In genomic region chr5:45533692-45534091, GRCh38 we compare ENCODE assay signal across 30 cellular contexts.
"Had no signal": no experiment of that assay in that cellular context is flagged by ENCODE, and none has a peak within 500 bp of the region (broad histone marks: within the 10 kb centered on the region; RNA-seq: fewer than 3 reads in every experiment).

No MANE protein-coding gene starts in this region.

- H3K4me3 Mint-ChIP-seq: activated CD4-positive, alpha-beta memory T cell treated with anti-CD3 and anti-CD28 coated beads for 36 hours; activated CD4-positive, alpha-beta T cell treated with anti-CD3 and anti-CD28 coated beads, Interleukin-2, amount 10 ng/mL, durations not matched to agents 24 days and 14 days; activated T-cell treated with anti-CD3 and anti-CD28 coated beads, Interleukin-2, amount 50 U/mL, for 24 hours; activated T-helper 17 cell treated with anti-CD3 and anti-CD28 coated beads, Interleukin-2, amount 50 U/mL, for 72 hours; central memory CD8-positive, alpha-beta T cell; mesothelial cell of epicardium; naive B cell; stimulated activated effector memory CD8-positive, alpha-beta T cell treated with anti-CD3 and anti-CD28 coated beads, Interleukin-12 subunit alpha, Interleukin-12 subunit beta, amount 100 ng/mL, for 72 hours; stimulated activated naive CD8-positive, alpha-beta T cell treated with anti-CD3 and anti-CD28 coated beads, Interleukin-15, amount 100 ng/mL, for 72 hours; T-helper 17 cell had no signal

- H3K4me1 ChIP-seq: sigmoid colon, upper lobe of left lung, vagina had no signal

- H3K27me3 Mint-ChIP-seq: activated CD4-positive, alpha-beta memory T cell treated with anti-CD3 and anti-CD28 coated beads for 36 hours; activated CD4-positive, alpha-beta T cell treated with anti-CD3 and anti-CD28 coated beads, Interleukin-2, amount 10 ng/mL, durations not matched to agents 24 days and 14 days; activated T-cell treated with anti-CD3 and anti-CD28 coated beads, Interleukin-2, amount 50 U/mL, for 24 hours; activated T-helper 17 cell treated with anti-CD3 and anti-CD28 coated beads, Interleukin-2, amount 50 U/mL, for 72 hours; central memory CD8-positive, alpha-beta T cell; naive B cell; stimulated activated naive CD8-positive, alpha-beta T cell treated with anti-CD3 and anti-CD28 coated beads, Interleukin-15, amount 100 ng/mL, for 72 hours; T-helper 17 cell had no signal

- H3K4me1 Mint-ChIP-seq: activated CD4-positive, alpha-beta T cell treated with anti-CD3 and anti-CD28 coated beads, Interleukin-2, amount 10 ng/mL, durations not matched to agents 24 days and 14 days; activated T-helper 17 cell treated with anti-CD3 and anti-CD28 coated beads, Interleukin-2, amount 50 U/mL, for 72 hours; central memory CD8-positive, alpha-beta T cell; naive B cell; stimulated activated effector memory CD8-positive, alpha-beta T cell treated with anti-CD3 and anti-CD28 coated beads, Interleukin-12 subunit alpha, Interleukin-12 subunit beta, amount 100 ng/mL, for 72 hours; stimulated activated naive CD8-positive, alpha-beta T cell treated with anti-CD3 and anti-CD28 coated beads, Interleukin-15, amount 100 ng/mL, for 72 hours; T-helper 17 cell had no signal

- H3K9me3 Mint-ChIP-seq: mesothelial cell of epicardium had no signal

- ATAC-seq: activated T-helper 17 cell treated with anti-CD3 and anti-CD28 coated beads, Interleukin-2, amount 50 U/mL, for 72 hours; stimulated activated effector memory CD8-positive, alpha-beta T cell treated with anti-CD3 and anti-CD28 coated beads, Interleukin-12 subunit alpha, Interleukin-12 subunit beta, amount 100 ng/mL, for 72 hours; stimulated activated naive CD8-positive, alpha-beta T cell treated with anti-CD3 and anti-CD28 coated beads, Interleukin-15, amount 100 ng/mL, for 72 hours; T-helper 17 cell had no signal

- H3K36me3 Mint-ChIP-seq: activated CD4-positive, alpha-beta memory T cell treated with anti-CD3 and anti-CD28 coated beads for 36 hours; mesothelial cell of epicardium; naive B cell; stimulated activated effector memory CD8-positive, alpha-beta T cell treated with anti-CD3 and anti-CD28 coated beads, Interleukin-12 subunit alpha, Interleukin-12 subunit beta, amount 100 ng/mL, for 72 hours had no signal

- H3K27ac Mint-ChIP-seq: activated CD4-positive, alpha-beta memory T cell treated with anti-CD3 and anti-CD28 coated beads for 36 hours; activated CD4-positive, alpha-beta T cell treated with anti-CD3 and anti-CD28 coated beads, Interleukin-2, amount 10 ng/mL, durations not matched to agents 24 days and 14 days; activated T-cell treated with anti-CD3 and anti-CD28 coated beads, Interleukin-2, amount 50 U/mL, for 24 hours; activated T-helper 17 cell treated with anti-CD3 and anti-CD28 coated beads, Interleukin-2, amount 50 U/mL, for 72 hours; mesothelial cell of epicardium; naive B cell; stimulated activated effector memory CD8-positive, alpha-beta T cell treated with anti-CD3 and anti-CD28 coated beads, Interleukin-12 subunit alpha, Interleukin-12 subunit beta, amount 100 ng/mL, for 72 hours; stimulated activated naive CD8-positive, alpha-beta T cell treated with anti-CD3 and anti-CD28 coated beads, Interleukin-15, amount 100 ng/mL, for 72 hours; T-helper 17 cell had no signal

- H3K9me3 ChIP-seq: sigmoid colon, thyroid gland, upper lobe of left lung, vagina had no signal

- H3K36me3 ChIP-seq: sigmoid colon, thyroid gland, upper lobe of left lung, vagina had no signal

- H3K4me3 ChIP-seq: sigmoid colon, thyroid gland, upper lobe of left lung, vagina had no signal

- H3K27me3 ChIP-seq: sigmoid colon, thyroid gland, upper lobe of left lung, vagina had no signal

- H3K27ac ChIP-seq: sigmoid colon, thyroid gland, upper lobe of left lung, vagina had no signal

- DNase-seq: activated CD4-positive, alpha-beta memory T cell treated with anti-CD3 and anti-CD28 coated beads for 36 hours; activated CD4-positive, alpha-beta T cell treated with anti-CD3 and anti-CD28 coated beads, Interleukin-2, amount 10 ng/mL, durations not matched to agents 24 days and 14 days; activated CD4-positive, CD25-positive, alpha-beta regulatory T cell treated with anti-CD3 and anti-CD28 coated beads, Interleukin-2, amount 50 U/mL, for 72 hours; activated CD8-positive, alpha-beta memory T cell treated with anti-CD3 and anti-CD28 coated beads, Interleukin-2, amount 50 U/mL, for 48 hours; activated gamma-delta T cell treated with Interleukin-2 at 50 U/mL for 16 hours; activated naive CD4-positive, alpha-beta T cell treated with anti-CD3 and anti-CD28 coated beads, Interleukin-2, amount 50 U/mL, for 16 hours; activated T-cell treated with anti-CD3 and anti-CD28 coated beads, Interleukin-2, amount 50 U/mL, for 24 hours; amniotic stem cell; dermis blood vessel endothelial cell; effector CD8-positive, alpha-beta T cell; glutamatergic neuron; naive B cell; sigmoid colon; small intestine; stimulated activated CD4-positive, alpha-beta T cell treated with anti-CD3 and anti-CD28 coated beads, Interleukin-4, amount 100 ng/mL, for 24 hours; stimulated activated naive CD8-positive, alpha-beta T cell treated with anti-CD3 and anti-CD28 coated beads, Interleukin-15, amount 100 ng/mL, for 72 hours; substantia nigra; T-helper 17 cell; T1000; upper lobe of left lung had no signal

- FAIRE-seq: astrocyte, colon, frontal cortex, islet of Langerhans, small intestine had no signal
